Comparison of ENCODE assay signal across 11 cellular contexts in the genomic region with DNA sequence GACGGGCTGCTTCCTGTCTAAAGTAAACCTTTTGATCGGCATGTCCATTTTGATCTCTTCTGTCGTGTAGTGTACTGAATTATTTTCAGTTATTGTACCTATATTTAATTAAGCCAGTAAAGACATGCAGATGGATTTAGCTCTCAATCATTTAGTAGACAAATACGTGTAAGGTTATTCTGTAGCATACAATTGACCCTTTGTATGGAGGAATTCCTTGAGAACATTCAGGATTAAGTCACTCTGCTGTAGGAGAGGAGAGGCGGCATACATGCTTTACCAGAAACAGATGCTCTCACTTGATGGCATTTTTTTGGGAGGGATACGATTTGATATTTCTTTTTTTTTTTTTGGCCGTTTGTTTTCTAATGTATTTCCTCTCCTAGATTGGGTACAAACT.
DNase-seq lines count a peak whose midpoint lies in the region; TF ChIP-seq lines count a peak whose summit lies in the region.
"Had no signal": no experiment of that assay in that cellular context is flagged by ENCODE, and none has a peak within 500 bp of the region (broad histone marks: within the 10 kb centered on the region; RNA-seq: fewer than 3 reads in every experiment).

No MANE protein-coding gene starts in this region.

- H3K27me3 ChIP-seq in left ventricle myocardium inferior (ENCODE audit: low read depth) (no peaks in the 10 kb centered on the region), right atrium auricular region (no peaks in the 10 kb centered on the region), SJCRH30 (no peaks in the 10 kb centered on the region), MM.1S (replicated peaks; ENCODE audit: insufficient read depth, low read length) (no peaks in the 10 kb centered on the region)
- H3K27me3 ChIP-seq: adrenal gland had no signal

- no peaks in the 10 kb centered on the region for H3K36me3 Mint-ChIP-seq in type B pancreatic cell
- H3K36me3 Mint-ChIP-seq: naive B cell had no signal

- H3K4me2 ChIP-seq in MM.1S (ENCODE audit: low read depth, low read length), result no peak overlapping the region

- no peaks in the 10 kb centered on the region for H3K79me2 ChIP-seq in MM.1S (ENCODE audit: low read length)

- H3K9ac ChIP-seq in MM.1S (ENCODE audit: low read length), result no peak overlapping the region

- DNase-seq in left ventricle myocardium inferior (no peak), right atrium auricular region (ENCODE audit: low spot score) (no peak), SJCRH30 (peak; percentile 36 to 68), foreskin melanocyte (peak; percentile 31), type B pancreatic cell (ENCODE audit: extremely low spot score, unreplicated experiment) (no peak), activated T-cell treated with anti-CD3 and anti-CD28 coated beads for 4 hours (no peak), ACHN (no peak), MM.1S (no peak)
- DNase-seq: activated CD4-positive, CD25-positive, alpha-beta regulatory T cell; adrenal gland; naive B cell had no signal

- no peak for TF ChIP-seq CTCF in left ventricle myocardium inferior (IDR thresholded peaks at IDR 0.05; ENCODE audit: borderline replicate concordance)
- TF ChIP-seq CTCF in right atrium auricular region (IDR thresholded peaks at IDR 0.05), result no peak
- TF ChIP-seq CTCF in type B pancreatic cell (conservative IDR thresholded peaks at IDR 0.05), result no peak
- TF ChIP-seq CTCF in MM.1S (IDR thresholded peaks at IDR 0.05; ENCODE audit: low read length), result no peak

- H3K27ac Mint-ChIP-seq in type B pancreatic cell, result no peak overlapping the region
- H3K27ac Mint-ChIP-seq: naive B cell had no signal

- H3K4me1 Mint-ChIP-seq in type B pancreatic cell (ENCODE audit: unreplicated experiment), result peaks cover 70% of the 10 kb centered on the region

- no peaks in the 10 kb centered on the region for H3K9me3 Mint-ChIP-seq in type B pancreatic cell
- H3K9me3 Mint-ChIP-seq: naive B cell had no signal

- peak overlapping the region; percentile 29 for H3K4me3 Mint-ChIP-seq in type B pancreatic cell

- H3K27me3 Mint-ChIP-seq in type B pancreatic cell, result peaks cover 10% of the 10 kb centered on the region

- in situ Hi-C loops in ACHN (cut with HindIII; ENCODE audit: low pct_ligation_motif_present, low pct_unique_long_range_greater_than_20kb, low sequenced_read_pairs), result no loop called here

- H3K9me2 ChIP-seq in MM.1S (replicated peaks; ENCODE audit: insufficient read depth, low read length), result no peaks in the 10 kb centered on the region

- no peaks in the 10 kb centered on the region for H4K20me1 ChIP-seq in MM.1S (ENCODE audit: insufficient read depth, low read length)

- H3K27ac ChIP-seq in left ventricle myocardium inferior (replicated peaks), result peak overlapping the region; percentile 13
- no peak overlapping the region for H3K27ac ChIP-seq in right atrium auricular region
- peak overlapping the region; percentile 22 for H3K27ac ChIP-seq in SJCRH30
- H3K27ac ChIP-seq in MM.1S (ENCODE audit: low read length), result no peak overlapping the region

- H3K36me3 ChIP-seq in left ventricle myocardium inferior, result no peaks in the 10 kb centered on the region
- H3K36me3 ChIP-seq in right atrium auricular region, result no peaks in the 10 kb centered on the region
- no peaks in the 10 kb centered on the region for H3K36me3 ChIP-seq in SJCRH30
- no peaks in the 10 kb centered on the region for H3K36me3 ChIP-seq in MM.1S (replicated peaks; ENCODE audit: insufficient read depth, low read length)
- H3K36me3 ChIP-seq: adrenal gland had no signal

- H3K4me1 ChIP-seq in left ventricle myocardium inferior (peaks cover 67% of the 10 kb centered on the region), right atrium auricular region (peaks cover 0 to 51% of the 10 kb centered on the region in 2 donors), SJCRH30 (peaks cover 43% of the 10 kb centered on the region), MM.1S (ENCODE audit: low read length) (peaks cover 10% of the 10 kb centered on the region; the same call in 1 of the 2 replicates)

- H3K4me3 ChIP-seq in left ventricle myocardium inferior, result no peak overlapping the region
- no peak overlapping the region for H3K4me3 ChIP-seq in right atrium auricular region
- H3K4me3 ChIP-seq in SJCRH30, result no peak overlapping the region
- no peak overlapping the region for H3K4me3 ChIP-seq in MM.1S (ENCODE audit: low read length)

- no peaks in the 10 kb centered on the region for H3K9me3 ChIP-seq in left ventricle myocardium inferior (replicated peaks)
- H3K9me3 ChIP-seq in right atrium auricular region, result no peaks in the 10 kb centered on the region
- no peaks in the 10 kb centered on the region for H3K9me3 ChIP-seq in SJCRH30 (replicated peaks)
- no peaks in the 10 kb centered on the region for H3K9me3 ChIP-seq in MM.1S (replicated peaks; ENCODE audit: insufficient read depth, low read length)
- H3K9me3 ChIP-seq: adrenal gland had no signal

- no peak overlapping the region for H2AFZ ChIP-seq in MM.1S (ENCODE audit: low read length)

- no peaks in the 10 kb centered on the region for H3F3A ChIP-seq in MM.1S (ENCODE audit: insufficient read depth, low read length)

- intact Hi-C loops in left ventricle myocardium inferior (cut with micrococcal nuclease), result no loop called here

Comparison
In these comparisons a context has a peak if more than half of its experiments do, and no peak if none do; other contexts are left out.
1. H3K27ac ChIP-seq: peak in left ventricle myocardium inferior (single experiment) and SJCRH30 (single experiment); none in right atrium auricular region (0 of 2) and MM.1S (single experiment).
2. DNase-seq: peak in SJCRH30 (2 of 2) and foreskin melanocyte (single experiment); none in left ventricle myocardium inferior (single experiment), right atrium auricular region (single experiment), type B pancreatic cell (single experiment), activated T-cell treated with anti-CD3 and anti-CD28 coated beads for 4 hours (single experiment), ACHN (single experiment) and MM.1S (single experiment).